Comparison of ENCODE assay signal across 34 cellular contexts in genomic region chr17:11739848-11740247, GRCh38.
"Had no signal": no experiment of that assay in that cellular context is flagged by ENCODE, and none has a peak within 500 bp of the region (broad histone marks: within the 10 kb centered on the region; RNA-seq: fewer than 3 reads in every experiment).

No MANE protein-coding gene starts in this region.

- H3K4me3 ChIP-seq: MG63 had no signal

- H3K9me3 ChIP-seq: MG63 had no signal

- H3K27me3 ChIP-seq: MG63 had no signal

- H3K27ac ChIP-seq: KMS-11 had no signal

- DNase-seq: Karpas-422, Kasumi-1, KG1, MG63, MM.1S, MV-4-11, NCI-H1048, NCI-H1092, NCI-H1092 treated with DMSO at 0.1 percent for 48 hours, NCI-H1105, NCI-H1105 treated with DMSO at 0.1 percent for 48 hours, NCI-H1417, NCI-H1417 treated with DMSO at 0.1 percent for 48 hours, NCI-H1436 treated with DMSO at 0.1 percent for 48 hours, NCI-H146, NCI-H1694, NCI-H1694 treated with DMSO at 0.1 percent for 48 hours, NCI-H187, NCI-H187 treated with DMSO at 0.1 percent for 48 hours, NCI-H1930, NCI-H2029, NCI-H2029 treated with DMSO at 0.1 percent for 48 hours, NCI-H2081, NCI-H2081 treated with DMSO at 0.1 percent for 48 hours, NCI-H2107, NCI-H2171, NCI-H2171 treated with DMSO at 0.1 percent for 48 hours, NCI-H2227 treated with DMSO at 0.1 percent for 48 hours, NCI-H226, NCI-H345, NCI-H446, NCI-H446 treated with DMSO at 0.1 percent for 48 hours, NCI-H510A had no signal

- H3K9ac ChIP-seq: KMS-11 had no signal

- H3K36me3 ChIP-seq: MG63 had no signal
